Comparison of ENCODE assay signal across 1 cellular context in genomic region chr5:111655169-111655924, GRCh38.
A peak's percentile ranks its signal among the peaks of the same experiment; 100 is the strongest.
TF ChIP-seq lines count a peak whose summit lies in the region.

No MANE protein-coding gene starts in this region.

TF ChIP-seq in HepG2, 621 proteins besides CTCF, POLR2A, EP300 and RAD21 (continued from another document):
- TF ChIP-seq, protein P1, sequence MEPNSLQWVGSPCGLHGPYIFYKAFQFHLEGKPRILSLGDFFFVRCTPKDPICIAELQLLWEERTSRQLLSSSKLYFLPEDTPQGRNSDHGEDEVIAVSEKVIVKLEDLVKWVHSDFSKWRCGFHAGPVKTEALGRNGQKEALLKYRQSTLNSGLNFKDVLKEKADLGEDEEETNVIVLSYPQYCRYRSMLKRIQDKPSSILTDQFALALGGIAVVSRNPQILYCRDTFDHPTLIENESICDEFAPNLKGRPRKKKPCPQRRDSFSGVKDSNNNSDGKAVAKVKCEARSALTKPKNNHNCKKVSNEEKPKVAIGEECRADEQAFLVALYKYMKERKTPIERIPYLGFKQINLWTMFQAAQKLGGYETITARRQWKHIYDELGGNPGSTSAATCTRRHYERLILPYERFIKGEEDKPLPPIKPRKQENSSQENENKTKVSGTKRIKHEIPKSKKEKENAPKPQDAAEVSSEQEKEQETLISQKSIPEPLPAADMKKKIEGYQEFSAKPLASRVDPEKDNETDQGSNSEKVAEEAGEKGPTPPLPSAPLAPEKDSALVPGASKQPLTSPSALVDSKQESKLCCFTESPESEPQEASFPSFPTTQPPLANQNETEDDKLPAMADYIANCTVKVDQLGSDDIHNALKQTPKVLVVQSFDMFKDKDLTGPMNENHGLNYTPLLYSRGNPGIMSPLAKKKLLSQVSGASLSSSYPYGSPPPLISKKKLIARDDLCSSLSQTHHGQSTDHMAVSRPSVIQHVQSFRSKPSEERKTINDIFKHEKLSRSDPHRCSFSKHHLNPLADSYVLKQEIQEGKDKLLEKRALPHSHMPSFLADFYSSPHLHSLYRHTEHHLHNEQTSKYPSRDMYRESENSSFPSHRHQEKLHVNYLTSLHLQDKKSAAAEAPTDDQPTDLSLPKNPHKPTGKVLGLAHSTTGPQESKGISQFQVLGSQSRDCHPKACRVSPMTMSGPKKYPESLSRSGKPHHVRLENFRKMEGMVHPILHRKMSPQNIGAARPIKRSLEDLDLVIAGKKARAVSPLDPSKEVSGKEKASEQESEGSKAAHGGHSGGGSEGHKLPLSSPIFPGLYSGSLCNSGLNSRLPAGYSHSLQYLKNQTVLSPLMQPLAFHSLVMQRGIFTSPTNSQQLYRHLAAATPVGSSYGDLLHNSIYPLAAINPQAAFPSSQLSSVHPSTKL (CRISPR knock-in tag; IDR thresholded peaks at IDR 0.05), result 0 out of 2 replicates have a peak, but pooled peaks have one; percentile 29
- TF ChIP-seq ZBTB37 (CRISPR knock-in tag; IDR thresholded peaks at IDR 0.05), result peak; percentile 85; the same call in 1 of the 2 replicates
- TF ChIP-seq SOX13 (IDR thresholded peaks at IDR 0.05), result no peak
- TF ChIP-seq SOX13 (CRISPR knock-in tag; conservative IDR thresholded peaks at IDR 0.05 in 1 of 2, IDR thresholded peaks at IDR 0.05 in 1 of 2), result peak in 1 of 2 experiments; percentile 44; a peak in 1 of 4 replicates
- TF ChIP-seq, protein P2, sequence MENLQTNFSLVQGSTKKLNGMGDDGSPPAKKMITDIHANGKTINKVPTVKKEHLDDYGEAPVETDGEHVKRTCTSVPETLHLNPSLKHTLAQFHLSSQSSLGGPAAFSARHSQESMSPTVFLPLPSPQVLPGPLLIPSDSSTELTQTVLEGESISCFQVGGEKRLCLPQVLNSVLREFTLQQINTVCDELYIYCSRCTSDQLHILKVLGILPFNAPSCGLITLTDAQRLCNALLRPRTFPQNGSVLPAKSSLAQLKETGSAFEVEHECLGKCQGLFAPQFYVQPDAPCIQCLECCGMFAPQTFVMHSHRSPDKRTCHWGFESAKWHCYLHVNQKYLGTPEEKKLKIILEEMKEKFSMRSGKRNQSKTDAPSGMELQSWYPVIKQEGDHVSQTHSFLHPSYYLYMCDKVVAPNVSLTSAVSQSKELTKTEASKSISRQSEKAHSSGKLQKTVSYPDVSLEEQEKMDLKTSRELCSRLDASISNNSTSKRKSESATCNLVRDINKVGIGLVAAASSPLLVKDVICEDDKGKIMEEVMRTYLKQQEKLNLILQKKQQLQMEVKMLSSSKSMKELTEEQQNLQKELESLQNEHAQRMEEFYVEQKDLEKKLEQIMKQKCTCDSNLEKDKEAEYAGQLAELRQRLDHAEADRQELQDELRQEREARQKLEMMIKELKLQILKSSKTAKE (CRISPR knock-in tag; IDR thresholded peaks at IDR 0.05; ENCODE audit: borderline replicate concordance), result no peak
- peak; percentile 32; the same call in 1 of the 2 replicates for TF ChIP-seq CEBPG (CRISPR knock-in tag; IDR thresholded peaks at IDR 0.05)
TF ChIP-seq in HepG2: peak in this region for 9.
